Comparison of ENCODE assay signal across 9 cellular contexts in the genomic region with DNA sequence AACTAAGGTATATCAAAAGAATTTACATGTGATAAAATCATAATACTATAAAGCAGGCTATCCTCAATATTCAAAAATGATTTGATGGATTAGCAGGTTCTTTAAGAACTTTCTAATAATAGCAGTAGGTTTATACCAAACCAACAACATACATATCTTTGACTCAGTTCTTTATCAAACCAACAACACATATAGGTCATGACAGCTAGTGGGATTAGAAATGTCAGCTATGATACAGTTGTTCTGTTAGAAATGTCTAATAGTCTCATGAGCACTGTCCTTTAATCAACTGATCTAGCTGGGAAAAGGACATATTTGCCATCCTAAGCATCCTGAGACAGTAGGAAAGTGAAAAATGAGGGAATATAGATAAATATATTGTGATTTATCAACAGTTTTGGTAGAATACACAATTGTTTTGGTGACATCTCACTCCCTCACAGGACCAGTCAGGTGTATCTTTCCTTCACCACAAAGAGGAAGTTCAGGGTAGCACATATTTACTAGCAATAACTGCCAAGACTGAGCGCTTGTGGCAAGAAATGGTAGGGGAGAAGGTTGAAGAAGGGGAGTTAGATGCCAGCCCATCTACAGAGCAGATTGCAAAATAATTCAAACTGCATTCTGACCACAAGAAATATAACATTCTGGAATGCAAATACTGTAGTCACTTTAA.
A peak's percentile ranks its signal among the peaks of the same experiment; 100 is the strongest.
DNase-seq lines count a peak whose midpoint lies in the region; ATAC-seq and TF ChIP-seq lines count a peak whose summit lies in the region.
"Had no signal": no experiment of that assay in that cellular context is flagged by ENCODE, and none has a peak within 500 bp of the region (broad histone marks: within the 10 kb centered on the region; RNA-seq: fewer than 3 reads in every experiment).

No MANE protein-coding gene starts in this region.

- H3K27me3 Mint-ChIP-seq in activated CD4-positive, alpha-beta T cell treated with anti-CD3 and anti-CD28 coated beads, Interleukin-2, amount 10 ng/mL, durations not matched to agents 24 days and 14 days = no peaks in the 10 kb centered on the region

- peak overlapping the region; percentile 79 for H3K27ac Mint-ChIP-seq in activated CD4-positive, alpha-beta T cell treated with anti-CD3 and anti-CD28 coated beads, Interleukin-2, amount 10 ng/mL, durations not matched to agents 24 days and 14 days

- H3K36me3 ChIP-seq in spleen (peaks cover 0 to 37% (median 0%) of the 10 kb centered on the region in 6 donors), body of pancreas (replicated peaks in 1 of 2; ENCODE audit: insufficient read depth in 1 of 2, low read depth in 2 of 2) (no peaks in the 10 kb centered on the region)

- peaks cover 65% of the 10 kb centered on the region for H3K4me1 Mint-ChIP-seq in activated CD4-positive, alpha-beta T cell treated with anti-CD3 and anti-CD28 coated beads, Interleukin-2, amount 10 ng/mL, durations not matched to agents 24 days and 14 days

- WGBS in spleen, 5 donors = 36 to 56% (median 42%) methylated on average over 1 of the region's 1 CpG
- 67 to 89% methylated on average over 1 of the region's 1 CpG for whole genome bisulfite sequencing in body of pancreas, 2 donors

- H3K4me3 ChIP-seq in spleen (no peak overlapping the region), body of pancreas (no peak overlapping the region)

- no peaks in the 10 kb centered on the region for H3K27me3 ChIP-seq in spleen (replicated peaks in 1 of 7)
- no peaks in the 10 kb centered on the region for H3K27me3 ChIP-seq in body of pancreas

- no peak for TF ChIP-seq POLR2A in spleen (IDR thresholded peaks at IDR 0.05)
- no peak for TF ChIP-seq POLR2A in body of pancreas (IDR thresholded peaks at IDR 0.05)

- H3K36me3 Mint-ChIP-seq in activated CD4-positive, alpha-beta T cell treated with anti-CD3 and anti-CD28 coated beads, Interleukin-2, amount 10 ng/mL, durations not matched to agents 24 days and 14 days (ENCODE audit: low read depth) = peaks cover 26% of the 10 kb centered on the region

- H3K27ac ChIP-seq in spleen (peak overlapping the region; percentile 59 to 89 (median 74)), body of pancreas (no peak overlapping the region)

- intact Hi-C loops in activated CD4-positive, alpha-beta T cell treated with anti-CD3 and anti-CD28 coated beads, Interleukin-2, amount 10 ng/mL, durations not matched to agents 24 days and 14 days (cut with micrococcal nuclease) = no loop called here
- intact Hi-C loops in spleen (cut with DNase I; ENCODE audit: low total_unique reads) = no loop called here
- intact Hi-C loops in body of pancreas (cut with DNase I) = no loop called here

- peak; percentile 74 for DNase-seq in activated CD4-positive, alpha-beta T cell treated with anti-CD3 and anti-CD28 coated beads, Interleukin-2, amount 10 ng/mL, durations not matched to agents 24 days and 14 days
- no peak for DNase-seq in activated CD4-positive, alpha-beta T cell treated with anti-CD3 and anti-CD28 coated beads for 48 hours
- DNase-seq in OCI-M1 (lab: John Stamatoyannopoulos, UW) (peak; percentile 61), spleen (no peak), NCI-H1092 treated with DMSO at 0.1 percent for 48 hours (lab: John Stamatoyannopoulos, UW) (no peak), NCI-H82 treated with DMSO at 0.1 percent for 48 hours (lab: John Stamatoyannopoulos, UW; ENCODE audit: unreplicated experiment) (no peak), body of pancreas (no peak)
- DNase-seq: NCI-H2029 had no signal

- H3K4me1 ChIP-seq in spleen (peaks cover 60 to 96% (median 87%) of the 10 kb centered on the region in 6 donors), body of pancreas (peaks cover 18% of the 10 kb centered on the region)

- peak in 1 of 11 experiments; percentile 8 for TF ChIP-seq CTCF in spleen (IDR thresholded peaks at IDR 0.05 in 8 of 11, conservative IDR thresholded peaks at IDR 0.05 in 3 of 11)
- TF ChIP-seq CTCF in body of pancreas (IDR thresholded peaks at IDR 0.05) = no peak

- ATAC-seq in HG02938 (IDR thresholded peaks at IDR 0.05; ENCODE audit: unreplicated experiment) = peak; percentile 71
- no peak for ATAC-seq in body of pancreas

- H3K9me3 ChIP-seq in spleen (no peaks in the 10 kb centered on the region), body of pancreas (no peaks in the 10 kb centered on the region)

- H3K4me3 Mint-ChIP-seq in activated CD4-positive, alpha-beta T cell treated with anti-CD3 and anti-CD28 coated beads, Interleukin-2, amount 10 ng/mL, durations not matched to agents 24 days and 14 days = peak overlapping the region; percentile 63

- no peaks in the 10 kb centered on the region for H3K9me3 Mint-ChIP-seq in activated CD4-positive, alpha-beta T cell treated with anti-CD3 and anti-CD28 coated beads, Interleukin-2, amount 10 ng/mL, durations not matched to agents 24 days and 14 days

Comparison
In these comparisons a context has a peak if more than half of its experiments do, and no peak if none do; other contexts are left out.
1. DNase-seq: peak in activated CD4-positive, alpha-beta T cell treated with anti-CD3 and anti-CD28 coated beads, Interleukin-2, amount 10 ng/mL, durations not matched to agents 24 days and 14 days (single experiment) and OCI-M1 (single experiment); none in activated CD4-positive, alpha-beta T cell treated with anti-CD3 and anti-CD28 coated beads for 48 hours (single experiment), spleen (single experiment), NCI-H1092 treated with DMSO at 0.1 percent for 48 hours (single experiment), NCI-H82 treated with DMSO at 0.1 percent for 48 hours (single experiment) and body of pancreas (0 of 4).
2. H3K27ac ChIP-seq: peak in spleen (8 of 8); none in body of pancreas (0 of 4).